1 cellular context compared by ENCODE assay signal in genomic region chr12:68239309-68239708, GRCh38.
TF ChIP-seq lines count a peak whose summit lies in the region.

No MANE protein-coding gene starts in this region.

TF ChIP-seq in A549, 52 proteins besides CTCF, POLR2A, EP300 and RAD21 (continued from another document):
- TF ChIP-seq HOXA7 (CRISPR knock-in tag; IDR thresholded peaks at IDR 0.05), result no peak
- TF ChIP-seq KDM5A (IDR thresholded peaks at IDR 0.05), result no peak
- TF ChIP-seq FOSL2 (IDR thresholded peaks at IDR 0.05), result no peak
- no peak for TF ChIP-seq FOSL2 (CRISPR knock-in tag; IDR thresholded peaks at IDR 0.05)
- no peak for TF ChIP-seq HMGXB4 (CRISPR knock-in tag; IDR thresholded peaks at IDR 0.05; ENCODE audit: borderline replicate concordance)
- TF ChIP-seq CHD2 (IDR thresholded peaks at IDR 0.05; ENCODE audit: low read length, partially characterized antibody), result no peak
- TF ChIP-seq HEYL (CRISPR knock-in tag; IDR thresholded peaks at IDR 0.05), result no peak
- no peak for TF ChIP-seq MAZ (IDR thresholded peaks at IDR 0.05; ENCODE audit: borderline replicate concordance, low read depth, low read length)
- no peak for TF ChIP-seq SREBF2 (IDR thresholded peaks at IDR 0.05)
- TF ChIP-seq MYC (IDR thresholded peaks at IDR 0.05; ENCODE audit: borderline replicate concordance, low read length), result no peak
TF ChIP-seq in A549: peak in this region for 0.
